In genomic region chr9:78112004-78112403, GRCh38 we compare ENCODE assay signal across 17 cellular contexts.
"Had no signal": no experiment of that assay in that cellular context is flagged by ENCODE, and none has a peak within 500 bp of the region (broad histone marks: within the 10 kb centered on the region; RNA-seq: fewer than 3 reads in every experiment).

No MANE protein-coding gene starts in this region.

- H3K4me3 Mint-ChIP-seq: dendritic cell treated with granulocyte-macrophage colony-stimulating factor and Interleukin-4, amounts not matched to agents 40 ng/mL and 50 ng/mL, for 4 days; naive thymus-derived CD8-positive, alpha-beta T cell; neural crest cell had no signal

- H3K36me3 ChIP-seq: esophagus muscularis mucosa, gastrocnemius medialis, heart right ventricle, ovary, right atrium auricular region, sigmoid colon had no signal

- H3K27ac Mint-ChIP-seq: dendritic cell treated with granulocyte-macrophage colony-stimulating factor and Interleukin-4, amounts not matched to agents 40 ng/mL and 50 ng/mL, for 4 days; effector memory CD8-positive, alpha-beta T cell; naive thymus-derived CD8-positive, alpha-beta T cell had no signal

- H3K27me3 ChIP-seq: esophagus muscularis mucosa, gastrocnemius medialis, heart right ventricle, ovary, right atrium auricular region, sigmoid colon had no signal

- DNase-seq: effector memory CD8-positive, alpha-beta T cell; gastrocnemius medialis; heart right ventricle; hypothalamus; mammary epithelial cell; naive thymus-derived CD8-positive, alpha-beta T cell; nucleus accumbens; ovary; sigmoid colon; stimulated activated naive CD4-positive, alpha-beta T cell treated with Interleukin-2 at 50 U/mL for 16 hours had no signal

- ATAC-seq: effector memory CD8-positive, alpha-beta T cell; gastrocnemius medialis; heart right ventricle; left lobe of liver; naive thymus-derived CD8-positive, alpha-beta T cell had no signal

- H3K9me3 ChIP-seq: esophagus muscularis mucosa, gastrocnemius medialis, heart right ventricle, ovary, right atrium auricular region, sigmoid colon had no signal

- H3K4me3 ChIP-seq: esophagus muscularis mucosa, gastrocnemius medialis, heart right ventricle, ovary, right atrium auricular region, sigmoid colon, skin epidermis had no signal

- H3K27me3 Mint-ChIP-seq: effector memory CD8-positive, alpha-beta T cell; naive thymus-derived CD8-positive, alpha-beta T cell had no signal

- H3K27ac ChIP-seq: epithelial cell of prostate, esophagus muscularis mucosa, gastrocnemius medialis, heart right ventricle, ovary, right atrium auricular region, sigmoid colon, skin epidermis had no signal

- H3K4me1 ChIP-seq: esophagus muscularis mucosa, gastrocnemius medialis, heart right ventricle, right atrium auricular region, sigmoid colon had no signal

- H3K4me1 Mint-ChIP-seq: neural crest cell had no signal
